8 cellular contexts compared by ENCODE assay signal in genomic region chr11:100719362-100719761, GRCh38. TPM values are rescaled to one million over a fixed set of nuclear protein-coding genes. Genes with fewer than 3 reads are reported as not detected.
DNase-seq lines count a peak whose midpoint lies in the region; ATAC-seq and TF ChIP-seq lines count a peak whose summit lies in the region.

No MANE protein-coding gene starts in this region.

- BruUV-seq in Caco-2 (replicated peaks; lab: Mats Ljungman, UMichigan) = no TSS peak

- H3K4me1 ChIP-seq in Caco-2 (0 out of 2 replicates have a peak, but pooled peaks cover 4% of the 10 kb centered on the region), endodermal cell (ENCODE audit: control insufficient read depth, insufficient read depth, low read length) (no peaks in the 10 kb centered on the region)

- H3K9me3 Mint-ChIP-seq in Caco-2 (ENCODE audit: unreplicated experiment) = no peaks in the 10 kb centered on the region
- H3K9me3 Mint-ChIP-seq in endodermal cell = peaks cover 4% of the 10 kb centered on the region

- H3K27me3 ChIP-seq in Caco-2 (replicated peaks; ENCODE audit: control insufficient read depth, insufficient read depth, low read length) (no peaks in the 10 kb centered on the region), endodermal cell (ENCODE audit: control insufficient read depth, insufficient read depth, low read length, poor library complexity, severe bottlenecking) (no peaks in the 10 kb centered on the region)

- H3K27ac Mint-ChIP-seq in Caco-2 (ENCODE audit: unreplicated experiment) = peak overlapping the region; percentile 1
- H3K27ac Mint-ChIP-seq in endodermal cell = peak overlapping the region; percentile 92

- H3K9ac ChIP-seq in endodermal cell (ENCODE audit: extremely low read depth, low read length, poor library complexity, severe bottlenecking) = peak overlapping the region; percentile 71

- H3K36me3 ChIP-seq in Caco-2 (ENCODE audit: control insufficient read depth, insufficient read depth, low read length) (no peaks in the 10 kb centered on the region), endodermal cell (ENCODE audit: control insufficient read depth, insufficient read depth, low read length) (peaks cover 24% of the 10 kb centered on the region)

- peaks cover 13% of the 10 kb centered on the region for H3K4me1 Mint-ChIP-seq in Caco-2 (ENCODE audit: low read depth, unreplicated experiment)
- H3K4me1 Mint-ChIP-seq in endodermal cell = peaks cover 61% of the 10 kb centered on the region

- peak overlapping the region; percentile 49 for H3K27ac ChIP-seq in endodermal cell (ENCODE audit: low read depth, low read length)

- H3K9me3 ChIP-seq in Caco-2 (no peaks in the 10 kb centered on the region), endodermal cell (ENCODE audit: control insufficient read depth, low read length) (peaks cover 7% of the 10 kb centered on the region)

- CTCF ChIA-PET in Caco-2 (lab: Charles Lee) = interaction anchor here (0.9 kb wide), 1 partner anchor 32 kb away, joined by 3 read pairs; no protein-coding TSS in a partner anchor

- intact Hi-C loops in Caco-2 (cut with micrococcal nuclease; ENCODE audit: unreplicated experiment) = no loop called here

- TF ChIP-seq CTCF in Caco-2 (IDR thresholded peaks at IDR 0.05; ENCODE audit: insufficient read depth in 1 of 2, low read depth in 1 of 2, low read length in 1 of 2, severe bottlenecking in 1 of 2, unreplicated experiment in 1 of 2) (no peak), endodermal cell (conservative IDR thresholded peaks at IDR 0.05) (no peak)

- DNase-seq in Caco-2 = no peak
- peak; percentile 41 for DNase-seq in NCI-H345 (lab: John Stamatoyannopoulos, UW)
- peak; percentile 78 for DNase-seq in endodermal cell
- peak; percentile 31 for DNase-seq in mucosa of gallbladder (ENCODE audit: low spot score)
- DNase-seq in activated CD4-positive, alpha-beta T cell treated with anti-CD3 and anti-CD28 coated beads, Interleukin-2, amount 50 U/mL, for 4 hours = no peak
- no peak for DNase-seq in NCI-H2196 (lab: John Stamatoyannopoulos, UW; ENCODE audit: unreplicated experiment)
- DNase-seq in activated T-cell treated with anti-CD3 and anti-CD28 coated beads for 4 hours = no peak

- H3K4me3 ChIP-seq in Caco-2 (ENCODE audit: low read depth, low read length) (no peak overlapping the region), endodermal cell (ENCODE audit: low read length) (peak overlapping the region; percentile 70)

- 12% methylated on average over 2 of the region's 2 CpGs; no CpG with 5 or more reads in 1 of the 2 experiments for WGBS in endodermal cell (ENCODE audit: insufficient coverage in 1 of 2, insufficient read length in 1 of 2), 2 experiments

- no peaks in the 10 kb centered on the region for H3K27me3 Mint-ChIP-seq in Caco-2 (ENCODE audit: insufficient read depth, unreplicated experiment)
- no peaks in the 10 kb centered on the region for H3K27me3 Mint-ChIP-seq in endodermal cell (ENCODE audit: insufficient read depth)

- H3K36me3 Mint-ChIP-seq in Caco-2 (ENCODE audit: insufficient read depth, unreplicated experiment) (no peaks in the 10 kb centered on the region), endodermal cell (ENCODE audit: low read depth) (peaks cover 36% of the 10 kb centered on the region)

- POLR2A ChIA-PET in Caco-2 (lab: Charles Lee) = no interaction called here

- no peak overlapping the region for H3K4me3 Mint-ChIP-seq in Caco-2 (ENCODE audit: unreplicated experiment)
- H3K4me3 Mint-ChIP-seq in endodermal cell = peak overlapping the region; percentile 35

- ATAC-seq in GM21786 (IDR thresholded peaks at IDR 0.05; ENCODE audit: unreplicated experiment) = no peak

RNA-seq across cellular contexts. Expression of gene ARHGAP42, which starts 32.3 kb away (rescaled TPM):
- total RNA-seq in Caco-2 (2022) (8.4 and 14.1 TPM in 2 replicates), endodermal cell (100 to 1,000 TPM; 164 to 176 TPM), mucosa of gallbladder (25.1 TPM)
- polyA plus RNA-seq in endodermal cell (2013, experiment 1 of 2) = 25.5 TPM
- 31.0 TPM for polyA plus RNA-seq in endodermal cell (2013, experiment 2 of 2)

Comparison
In these comparisons a context has a peak if more than half of its experiments do, and no peak if none do; other contexts are left out.
1. DNase-seq: peak in NCI-H345 (single experiment), endodermal cell (single experiment) and mucosa of gallbladder (single experiment); none in Caco-2 (0 of 2), activated CD4-positive, alpha-beta T cell treated with anti-CD3 and anti-CD28 coated beads, Interleukin-2, amount 50 U/mL, for 4 hours (0 of 2), NCI-H2196 (single experiment) and activated T-cell treated with anti-CD3 and anti-CD28 coated beads for 4 hours (single experiment).